ENCODE assay signal across 12 cellular contexts in genomic region chr6:31164688-31165453, GRCh38. TPM values are rescaled to one million over a fixed set of nuclear protein-coding genes. Genes with fewer than 3 reads are reported as not detected.
DNase-seq lines count a peak whose midpoint lies in the region; ATAC-seq, FAIRE-seq and TF ChIP-seq lines count a peak whose summit lies in the region.
"Not testable (repeated sequence)": the region's sequence is repeated elsewhere in the genome, so short reads cannot be mapped to it uniquely, and the experiment has no call there.
"Had no signal": no experiment of that assay in that cellular context is flagged by ENCODE, and none has a peak within 500 bp of the region (broad histone marks: within the 10 kb centered on the region; RNA-seq: fewer than 3 reads in every experiment).

No MANE protein-coding gene starts in this region.

- peak overlapping the region in 3 of 4 donors; percentile 11 to 38 (median 19) for H3K4me3 Mint-ChIP-seq in CD4-positive, CD25-positive, alpha-beta regulatory T cell

- whole genome bisulfite sequencing in H1 (ENCODE audit: extremely low coverage in 1 of 2, insufficient coverage in 1 of 2, insufficient read length in 1 of 2, insufficient replicate concordance in 2 of 2, low coverage in 1 of 2, low lambda C conversion rate in 2 of 2, missing lambda C conversion rate in 1 of 2), 2 experiments, result 89% methylated on average over 15 of the region's 17 CpGs; no CpG with 5 or more reads in 1 of the 2 experiments

- not testable (repeated sequence) for H3K23me2 ChIP-seq in H1 (ENCODE audit: low read depth, low read length)

- H3K4me2 ChIP-seq in H1 (ENCODE audit: insufficient read depth in 1 of 2, low read depth in 2 of 2, low read length in 2 of 2), result not testable (repeated sequence)

- not testable (repeated sequence) for H3K4ac ChIP-seq in H1 (replicated peaks; ENCODE audit: insufficient read length, low read depth, low read length)

- H3K9me3 Mint-ChIP-seq in CD4-positive, CD25-positive, alpha-beta regulatory T cell, result not testable (repeated sequence)

- not testable (repeated sequence) for H4K5ac ChIP-seq in H1 (ENCODE audit: insufficient read length, low read depth, low read length)

- H3K14ac ChIP-seq in H1 (ENCODE audit: insufficient read length), result not testable (repeated sequence)

- POLR2A ChIA-PET in RWPE1 (lab: Yijun Ruan, JAX; ENCODE audit: low non-redundant PET), result not testable (repeated sequence)
- POLR2A ChIA-PET in H1 (lab: Charles Lee; ENCODE audit: partially characterized antibody), result interaction anchor here (0.7 to 68.5 kb wide), 5 partner anchors 4 to 550 kb away, joined by 3 to 2251 read pairs (median 5); partner anchors contain the start of genes CCHCR1, CDSN, POU5F1 and PSORS1C1

- not testable (repeated sequence) for H2AK5ac ChIP-seq in H1 (ENCODE audit: low read depth, low read length)

- H3K27me3 ChIP-seq in CD4-positive, CD25-positive, alpha-beta regulatory T cell (ENCODE audit: control insufficient read depth, insufficient read depth, low read length); H1 (replicated peaks in 1 of 4; ENCODE audit: control insufficient read depth in 3 of 4, extremely low read depth in 1 of 4, insufficient read depth in 3 of 4, low read length in 3 of 4): not testable (repeated sequence)

- FAIRE-seq in H1 (lab: Jason Lieb, UNC), result not testable (repeated sequence)

- not testable (repeated sequence) for DNase-seq in CD4-positive, CD25-positive, alpha-beta regulatory T cell; RWPE1 (ENCODE audit: low spot score); H1 (ENCODE audit: low read depth in 1 of 2, low spot score in 2 of 2)

- peaks cover 10 to 20% of the 10 kb centered on the region in 2 experiments for H4K20me1 ChIP-seq in H1 (replicated peaks in 1 of 2; ENCODE audit: control insufficient read depth in 1 of 2, insufficient read depth in 2 of 2, low read length in 2 of 2)

- H3K4me3 ChIP-seq in CD4-positive, CD25-positive, alpha-beta regulatory T cell (ENCODE audit: low read depth, low read length); H1 (ENCODE audit: extremely low read depth in 1 of 4, insufficient read depth in 2 of 4, low read depth in 3 of 4, low read length in 4 of 4): not testable (repeated sequence)

- H3K18ac ChIP-seq in H1 (ENCODE audit: extremely low read depth, low read length), result not testable (repeated sequence)

- TF ChIP-seq CTCF in RWPE1 (conservative IDR thresholded peaks at IDR 0.05; ENCODE audit: low read depth); H1 (IDR thresholded peaks at IDR 0.05; ENCODE audit: control extremely low read depth in 1 of 3, insufficient read depth in 1 of 3, low read depth in 1 of 3, low read length in 3 of 3): not testable (repeated sequence)

- H3K36me3 ChIP-seq in CD4-positive, CD25-positive, alpha-beta regulatory T cell (ENCODE audit: control insufficient read depth, insufficient read depth, low read length), result not testable (repeated sequence)
- H3K36me3 ChIP-seq in H1 (ENCODE audit: control insufficient read depth in 2 of 4, insufficient read depth in 4 of 4, low read length in 3 of 4), result peaks cover 14 to 38% (median 23%) of the 10 kb centered on the region in 4 experiments

- H2BK15ac ChIP-seq in H1 (ENCODE audit: low read length), result not testable (repeated sequence)

- H3K4me1 ChIP-seq in CD4-positive, CD25-positive, alpha-beta regulatory T cell (ENCODE audit: control insufficient read depth, insufficient read depth, low read length, poor library complexity, severe bottlenecking), result not testable (repeated sequence)
- peaks cover 0 to 15% (median 5%) of the 10 kb centered on the region in 4 experiments; a peak in 6 of 7 replicates for H3K4me1 ChIP-seq in H1 (replicated peaks in 1 of 4; ENCODE audit: control insufficient read depth in 3 of 4, insufficient read depth in 4 of 4, low read length in 3 of 4)

- not testable (repeated sequence) for H3K23ac ChIP-seq in H1 (ENCODE audit: insufficient read length)

- H3K4me1 Mint-ChIP-seq in CD4-positive, CD25-positive, alpha-beta regulatory T cell, result peaks cover 3 to 19% (median 12%) of the 10 kb centered on the region in 4 donors

- H3K36me3 Mint-ChIP-seq in CD4-positive, CD25-positive, alpha-beta regulatory T cell, result not testable (repeated sequence)

- not testable (repeated sequence) for H4K91ac ChIP-seq in H1 (replicated peaks; ENCODE audit: insufficient read length, low read length)

- not testable (repeated sequence) for H3K27me3 Mint-ChIP-seq in CD4-positive, CD25-positive, alpha-beta regulatory T cell

- not testable (repeated sequence) for H3K56ac ChIP-seq in H1 (replicated peaks; ENCODE audit: insufficient read length, low read depth, low read length)

- peak overlapping the region; percentile 80; the same call in 1 of the 2 replicates for H2BK5ac ChIP-seq in H1 (ENCODE audit: low read depth, low read length)

- CTCF ChIA-PET in RWPE1 (lab: Yijun Ruan, JAX), result not testable (repeated sequence)
- CTCF ChIA-PET in H1 (lab: Charles Lee; ENCODE audit: partially characterized antibody), result interaction anchor here (0.6 to 5.9 kb wide), 9 partner anchors 19 to 203 kb away, joined by 3 to 56 read pairs (median 4); partner anchors contain the start of gene C6orf15

- TF ChIP-seq POLR2A in GM18526 (IDR thresholded peaks at IDR 0.05; ENCODE audit: extremely low read depth, insufficient read length), result peak; percentile 74
- TF ChIP-seq POLR2A in H1 (IDR thresholded peaks at IDR 0.05; ENCODE audit: control extremely low read depth in 1 of 2, low read depth in 2 of 2, low read length in 2 of 2), result not testable (repeated sequence)

- not testable (repeated sequence) for H3K9me3 ChIP-seq in CD4-positive, CD25-positive, alpha-beta regulatory T cell (ENCODE audit: control insufficient read depth in 2 of 2, low read length in 2 of 2); H1 (ENCODE audit: insufficient read depth in 2 of 2, low read depth in 1 of 2, low read length in 1 of 2)

- TF ChIP-seq EP300 in H1 (IDR thresholded peaks at IDR 0.05; ENCODE audit: borderline replicate concordance in 1 of 2, low read depth in 2 of 2, low read length in 2 of 2), result not testable (repeated sequence)

- H3K9ac ChIP-seq in H1 (replicated peaks in 1 of 4; ENCODE audit: extremely low read depth in 1 of 4, low read depth in 3 of 4, low read length in 3 of 4), result not testable (repeated sequence)

- not testable (repeated sequence) for H4K8ac ChIP-seq in H1 (ENCODE audit: extremely low read depth, insufficient read depth, low read length)

- not testable (repeated sequence) for H2AFZ ChIP-seq in H1 (ENCODE audit: low read length)

- H2BK12ac ChIP-seq in H1 (ENCODE audit: low read depth, low read length), result not testable (repeated sequence)

- not testable (repeated sequence) for H2BK120ac ChIP-seq in H1 (replicated peaks; ENCODE audit: low read depth, low read length)

- H3K27ac Mint-ChIP-seq in CD4-positive, CD25-positive, alpha-beta regulatory T cell, result peak overlapping the region in 1 of 3 donors; percentile 59

- peaks cover 21 to 45% of the 10 kb centered on the region in 2 experiments for H3K79me2 ChIP-seq in H1 (ENCODE audit: control insufficient read depth in 1 of 2, insufficient read depth in 2 of 2, low read length in 2 of 2)

- H2BK20ac ChIP-seq in H1 (ENCODE audit: low read length), result not testable (repeated sequence)

- not testable (repeated sequence) for H3K27ac ChIP-seq in CD4-positive, CD25-positive, alpha-beta regulatory T cell (ENCODE audit: insufficient read depth, low read length, poor library complexity, severe bottlenecking); H1 (ENCODE audit: low read depth, low read length)
- peak overlapping the region; percentile 40 for H3K27ac ChIP-seq in RWPE1

- peak in 1 of 2 donors; percentile 24 for ATAC-seq in CD4-positive, CD25-positive, alpha-beta regulatory T cell (ENCODE audit: low read depth in 2 of 2)
- ATAC-seq in GM19372 (IDR thresholded peaks at IDR 0.05; ENCODE audit: low read depth, unreplicated experiment), result peak; percentile 68
- ATAC-seq in GM21717 (IDR thresholded peaks at IDR 0.05; ENCODE audit: unreplicated experiment), result peak; percentile 45
- peak; percentile 69 for ATAC-seq in HG02970 (IDR thresholded peaks at IDR 0.05; ENCODE audit: low FRiP score, unreplicated experiment)
- ATAC-seq in HG03442 (IDR thresholded peaks at IDR 0.05; ENCODE audit: unreplicated experiment), result peak; percentile 72

- H3K79me1 ChIP-seq in H1 (ENCODE audit: low read depth, low read length), result not testable (repeated sequence)

- not testable (repeated sequence) for TF ChIP-seq RAD21 in H1 (IDR thresholded peaks at IDR 0.05 in 1 of 2, conservative IDR thresholded peaks at IDR 0.05 in 1 of 2; ENCODE audit: low read depth in 2 of 2, low read length in 2 of 2)

RNA-seq across cellular contexts. Expression of gene POU5F1, which starts 5.6 kb away (rescaled TPM):
- total RNA-seq in CD4-positive, CD25-positive, alpha-beta regulatory T cell, result not detected
- polyA plus RNA-seq in CD4-positive, CD25-positive, alpha-beta regulatory T cell, result under 1 TPM in 1 of 4 donors, not detected in 3; 0.27 TPM
- total RNA-seq in H1 (2021; fragmentation: NEBNext Ultra II Directional; extraction: Animal tissue kit (Norgen Biotek cat#: 25700)), result 2,526 and 2,533 TPM in 2 replicates
- 2,437 and 2,958 TPM in 2 replicates for polyA plus RNA-seq in H1 (2011; rRNA removed)
- polyA plus RNA-seq in H1 (2011; cell fraction: cytosol; rRNA removed), result 3,112 TPM
- polyA plus RNA-seq in H1 (2011; cell fraction: nucleus; rRNA removed), result 1,732 TPM
- 1,944 to 3,021 TPM (median 2,827 TPM) in 4 replicates for polyA plus RNA-seq in H1 (2012, experiment 1 of 2)
- polyA plus RNA-seq in H1 (2012, experiment 2 of 2), result 3,585 TPM
- 2,440 TPM for polyA plus RNA-seq in H1 (2013, experiment 1 of 2)
- polyA plus RNA-seq in H1 (2013, experiment 2 of 2), result 2,561 TPM
- 686 and 909 TPM in 2 replicates for polyA minus RNA-seq in H1 (2011; rRNA and poly(A)+ RNA removed)
- 545 TPM for polyA minus RNA-seq in H1 (2011; cell fraction: cytosol; rRNA and poly(A)+ RNA removed)
- polyA minus RNA-seq in H1 (2011; cell fraction: nucleus; rRNA and poly(A)+ RNA removed), result 413 TPM
- total RNA-seq: H4 had no signal
- polyA plus RNA-seq: naive thymus-derived CD8-positive, alpha-beta T cell had no signal

RNA-seq across cellular contexts. Expression of gene TCF19, which starts 6.5 kb away (rescaled TPM):
- total RNA-seq in CD4-positive, CD25-positive, alpha-beta regulatory T cell, result 10.9 TPM
- polyA plus RNA-seq in CD4-positive, CD25-positive, alpha-beta regulatory T cell, result 10 to 100 TPM in 2 of 4 donors, 1 to 10 TPM in 2; 8.3 to 13.3 (median 11.2) TPM
- 10.0 and 11.0 TPM in 2 replicates for total RNA-seq in H1 (2021; fragmentation: NEBNext Ultra II Directional; extraction: Animal tissue kit (Norgen Biotek cat#: 25700))
- 7.2 and 12.5 TPM in 2 replicates for polyA plus RNA-seq in H1 (2011; rRNA removed)
- polyA plus RNA-seq in H1 (2011; cell fraction: cytosol; rRNA removed), result 10.0 TPM
- polyA plus RNA-seq in H1 (2011; cell fraction: nucleus; rRNA removed), result 15.6 TPM
- 9.6 to 10.7 TPM (median 10.2 TPM) in 4 replicates for polyA plus RNA-seq in H1 (2012, experiment 1 of 2)
- polyA plus RNA-seq in H1 (2012, experiment 2 of 2), result 8.6 TPM
- polyA plus RNA-seq in H1 (2013, experiment 1 of 2), result 6.5 TPM
- polyA plus RNA-seq in H1 (2013, experiment 2 of 2), result 6.5 TPM
- polyA minus RNA-seq in H1 (2011; rRNA and poly(A)+ RNA removed), result 5.5 and 5.6 TPM in 2 replicates
- polyA minus RNA-seq in H1 (2011; cell fraction: cytosol; rRNA and poly(A)+ RNA removed), result 5.3 TPM
- polyA minus RNA-seq in H1 (2011; cell fraction: nucleus; rRNA and poly(A)+ RNA removed), result 5.4 TPM

RNA-seq across cellular contexts. Expression of gene CCHCR1, which starts 7.3 kb away (rescaled TPM):
- 27.2 TPM for total RNA-seq in CD4-positive, CD25-positive, alpha-beta regulatory T cell
- polyA plus RNA-seq in CD4-positive, CD25-positive, alpha-beta regulatory T cell, result 1 to 10 TPM; 3.5 to 6.9 (median 6.2) TPM
- 38.0 and 38.2 TPM in 2 replicates for total RNA-seq in H1 (2021; fragmentation: NEBNext Ultra II Directional; extraction: Animal tissue kit (Norgen Biotek cat#: 25700))
- polyA plus RNA-seq in H1 (2011; rRNA removed), result 20.9 and 32.8 TPM in 2 replicates
- polyA plus RNA-seq in H1 (2011; cell fraction: cytosol; rRNA removed), result 50.9 TPM
- polyA plus RNA-seq in H1 (2011; cell fraction: nucleus; rRNA removed), result 138 TPM
- polyA plus RNA-seq in H1 (2012, experiment 1 of 2), result 36.7 to 61.3 TPM (median 50.8 TPM) in 4 replicates
- 19.0 TPM for polyA plus RNA-seq in H1 (2012, experiment 2 of 2)
- 19.9 TPM for polyA plus RNA-seq in H1 (2013, experiment 1 of 2)
- polyA plus RNA-seq in H1 (2013, experiment 2 of 2), result 17.6 TPM
- 29.0 and 29.1 TPM in 2 replicates for polyA minus RNA-seq in H1 (2011; rRNA and poly(A)+ RNA removed)
- 20.8 TPM for polyA minus RNA-seq in H1 (2011; cell fraction: cytosol; rRNA and poly(A)+ RNA removed)
- polyA minus RNA-seq in H1 (2011; cell fraction: nucleus; rRNA and poly(A)+ RNA removed), result 43.1 TPM

RNA-seq across cellular contexts. Expression of gene PSORS1C2, which starts 26.0 kb away (rescaled TPM):
- total RNA-seq in CD4-positive, CD25-positive, alpha-beta regulatory T cell, result not detected
- not detected for polyA plus RNA-seq in CD4-positive, CD25-positive, alpha-beta regulatory T cell
- not detected in 2 replicates for total RNA-seq in H1 (2021; fragmentation: NEBNext Ultra II Directional; extraction: Animal tissue kit (Norgen Biotek cat#: 25700))
- polyA plus RNA-seq in H1 (2011; rRNA removed), result 0.11 and 0.58 TPM in 2 replicates
- polyA plus RNA-seq in H1 (2011; cell fraction: cytosol; rRNA removed), result 0.39 TPM
- polyA plus RNA-seq in H1 (2011; cell fraction: nucleus; rRNA removed), result 1.4 TPM
- 0.52 to 0.62 TPM (median 0.57 TPM) in 3 of 4 replicates, not detected in the other for polyA plus RNA-seq in H1 (2012, experiment 1 of 2)
- 0.21 TPM for polyA plus RNA-seq in H1 (2012, experiment 2 of 2)
- polyA plus RNA-seq in H1 (2013, experiment 1 of 2), result 1.6 TPM
- 1.6 TPM for polyA plus RNA-seq in H1 (2013, experiment 2 of 2)
- not detected in 2 replicates for polyA minus RNA-seq in H1 (2011; rRNA and poly(A)+ RNA removed)
- not detected for polyA minus RNA-seq in H1 (2011; cell fraction: cytosol; rRNA and poly(A)+ RNA removed)
- polyA minus RNA-seq in H1 (2011; cell fraction: nucleus; rRNA and poly(A)+ RNA removed), result not detected
- total RNA-seq: H4; lung; naive thymus-derived CD8-positive, alpha-beta T cell; tibial nerve had no signal
- polyA plus RNA-seq: lung; naive thymus-derived CD8-positive, alpha-beta T cell had no signal

RNA-seq across cellular contexts. Expression of gene CDSN, which starts 44.6 kb away (rescaled TPM):
- total RNA-seq in CD4-positive, CD25-positive, alpha-beta regulatory T cell, result not detected
- not detected for polyA plus RNA-seq in CD4-positive, CD25-positive, alpha-beta regulatory T cell
- total RNA-seq in H1 (2021; fragmentation: NEBNext Ultra II Directional; extraction: Animal tissue kit (Norgen Biotek cat#: 25700)), result not detected in 2 replicates
- not detected in 2 replicates for polyA plus RNA-seq in H1 (2011; rRNA removed)
- not detected for polyA plus RNA-seq in H1 (2011; cell fraction: cytosol; rRNA removed)
- not detected for polyA plus RNA-seq in H1 (2011; cell fraction: nucleus; rRNA removed)
- not detected in 4 replicates for polyA plus RNA-seq in H1 (2012, experiment 1 of 2)
- polyA plus RNA-seq in H1 (2012, experiment 2 of 2), result not detected
- not detected for polyA plus RNA-seq in H1 (2013, experiment 1 of 2)
- polyA plus RNA-seq in H1 (2013, experiment 2 of 2), result not detected
- not detected in 2 replicates for polyA minus RNA-seq in H1 (2011; rRNA and poly(A)+ RNA removed)
- polyA minus RNA-seq in H1 (2011; cell fraction: cytosol; rRNA and poly(A)+ RNA removed), result not detected
- polyA minus RNA-seq in H1 (2011; cell fraction: nucleus; rRNA and poly(A)+ RNA removed), result not detected
- total RNA-seq: H4; naive thymus-derived CD8-positive, alpha-beta T cell; tibial nerve had no signal
- polyA plus RNA-seq: naive thymus-derived CD8-positive, alpha-beta T cell had no signal

Comparison
In these comparisons a context has a peak if more than half of its experiments do, and no peak if none do; other contexts are left out.
1. RNA of gene POU5F1, which starts 5.6 kb away (total RNA-seq): 2,526 to 2,533 TPM in H1; not detected in CD4-positive, CD25-positive, alpha-beta regulatory T cell (single experiment); every median in the first group is over 1,000 times any median in the second.